20 cellular contexts compared by ENCODE assay signal in genomic region chr2:10876394-10876793, GRCh38. TPM values are rescaled to one million over a fixed set of nuclear protein-coding genes. Genes with fewer than 3 reads are reported as not detected.
"Had no signal": no experiment of that assay in that cellular context is flagged by ENCODE, and none has a peak within 500 bp of the region (broad histone marks: within the 10 kb centered on the region; RNA-seq: fewer than 3 reads in every experiment).

No MANE protein-coding gene starts in this region.

- H3K4me3 Mint-ChIP-seq: activated CD4-positive, alpha-beta T cell treated with anti-CD3 and anti-CD28 coated beads for 36 hours; activated CD8-positive, alpha-beta T cell treated with anti-CD3 and anti-CD28 coated beads for 36 hours; activated naive CD8-positive, alpha-beta T cell treated with anti-CD3 and anti-CD28 coated beads, Interleukin-2, amount 50 U/mL, for 24 hours; nephron progenitor cell; T-helper 2 cell treated with Interferon-gamma antibody and Interleukin-4, amounts not matched to agents 5 μg/mL and 100 μg/mL, for 36 hours; type B pancreatic cell had no signal

- DNase-seq: activated CD4-positive, alpha-beta T cell treated with anti-CD3 and anti-CD28 coated beads for 36 hours; activated CD8-positive, alpha-beta memory T cell treated with anti-CD3 and anti-CD28 coated beads, Interleukin-2, amount 50 U/mL, for 48 hours; activated CD8-positive, alpha-beta T cell treated with anti-CD3 and anti-CD28 coated beads for 36 hours; activated naive CD4-positive, alpha-beta T cell treated with Interleukin-2 at 50 U/mL for 16 hours; activated naive CD8-positive, alpha-beta T cell treated with anti-CD3 and anti-CD28 coated beads, Interleukin-2, amount 50 U/mL, for 24 hours; esophagus squamous epithelium; foreskin fibroblast; glutamatergic neuron; nephron progenitor cell; psoas muscle; sigmoid colon; stimulated activated naive CD4-positive, alpha-beta T cell; substantia nigra; WERI-Rb-1 had no signal

- H3K9me3 Mint-ChIP-seq: type B pancreatic cell had no signal

- H3K36me3 Mint-ChIP-seq: type B pancreatic cell had no signal

- ATAC-seq: activated CD4-positive, alpha-beta T cell treated with anti-CD3 and anti-CD28 coated beads for 36 hours; activated CD8-positive, alpha-beta T cell treated with anti-CD3 and anti-CD28 coated beads for 36 hours; activated naive CD8-positive, alpha-beta T cell treated with anti-CD3 and anti-CD28 coated beads, Interleukin-2, amount 50 U/mL, for 24 hours; left lobe of liver; psoas muscle had no signal

- H3K27ac Mint-ChIP-seq: activated CD4-positive, alpha-beta T cell treated with anti-CD3 and anti-CD28 coated beads for 36 hours; activated CD8-positive, alpha-beta T cell treated with anti-CD3 and anti-CD28 coated beads for 36 hours; activated naive CD8-positive, alpha-beta T cell treated with anti-CD3 and anti-CD28 coated beads, Interleukin-2, amount 50 U/mL, for 24 hours; nephron progenitor cell; T-helper 2 cell treated with Interferon-gamma antibody and Interleukin-4, amounts not matched to agents 5 μg/mL and 100 μg/mL, for 36 hours; type B pancreatic cell had no signal

- H3K9me3 ChIP-seq: ascending aorta, esophagus squamous epithelium, psoas muscle had no signal

- H3K4me3 ChIP-seq: ascending aorta, esophagus squamous epithelium, psoas muscle, sigmoid colon had no signal

- H3K36me3 ChIP-seq: ascending aorta, esophagus squamous epithelium, sigmoid colon, WERI-Rb-1 had no signal

- H3K4me1 ChIP-seq: ascending aorta, esophagus squamous epithelium, sigmoid colon had no signal

RNA-seq across cellular contexts. Expression of gene KCNF1, which starts 35.3 kb away (rescaled TPM):
- total RNA-seq: activated CD4-positive, alpha-beta T cell treated with anti-CD3 and anti-CD28 coated beads for 36 hours; activated CD8-positive, alpha-beta T cell treated with anti-CD3 and anti-CD28 coated beads for 36 hours; ascending aorta; bronchial epithelial cell; chondrocyte; left lobe of liver; psoas muscle had no signal
